In genomic region chr22:46750530-46750800, GRCh38 we compare ENCODE assay signal across 18 cellular contexts. TPM values are rescaled to one million over a fixed set of nuclear protein-coding genes. Genes with fewer than 3 reads are reported as not detected.
A peak's percentile ranks its signal among the peaks of the same experiment; 100 is the strongest.
DNase-seq lines count a peak whose midpoint lies in the region; ATAC-seq and TF ChIP-seq lines count a peak whose summit lies in the region.
"Had no signal": no experiment of that assay in that cellular context is flagged by ENCODE, and none has a peak within 500 bp of the region (broad histone marks: within the 10 kb centered on the region; RNA-seq: fewer than 3 reads in every experiment).

No MANE protein-coding gene starts in this region.

- no peaks in the 10 kb centered on the region for H3K27me3 ChIP-seq in lung (ENCODE audit: control insufficient read depth, insufficient read depth)
- H3K27me3 ChIP-seq: adrenal gland, thyroid gland had no signal

- 74 to 86% methylated on average over 5 of the region's 5 CpGs for WGBS in lung, 2 donors

- TF ChIP-seq CTCF in lung (IDR thresholded peaks at IDR 0.05; ENCODE audit: control extremely low read depth, extremely low read depth), result no peak

- H3K4me3 Mint-ChIP-seq in activated naive CD4-positive, alpha-beta T cell treated with anti-CD3 and anti-CD28 coated beads, Interleukin-2, amount 10 ng/mL, durations not matched to agents 7 days and 5 days, result no peak overlapping the region
- H3K4me3 Mint-ChIP-seq in activated CD8-positive, alpha-beta T cell treated with anti-CD3 and anti-CD28 coated beads, Interleukin-2, amount 10 ng/mL, durations not matched to agents 7 days and 5 days, result no peak overlapping the region
- H3K4me3 Mint-ChIP-seq in stimulated activated naive CD8-positive, alpha-beta T cell treated with anti-CD3 and anti-CD28 coated beads, Interleukin-15, amount 100 ng/mL, for 72 hours, result peak overlapping the region in 1 of 2 donors; percentile 76

- H3K9me3 ChIP-seq in lung (ENCODE audit: control insufficient read depth in 2 of 2, insufficient read depth in 1 of 2, low read length in 1 of 2), result no peaks in the 10 kb centered on the region
- H3K9me3 ChIP-seq: adrenal gland, thyroid gland had no signal

- peaks cover 3% of the 10 kb centered on the region for H3K9me3 Mint-ChIP-seq in activated naive CD4-positive, alpha-beta T cell treated with anti-CD3 and anti-CD28 coated beads, Interleukin-2, amount 10 ng/mL, durations not matched to agents 7 days and 5 days
- H3K9me3 Mint-ChIP-seq in activated CD8-positive, alpha-beta T cell treated with anti-CD3 and anti-CD28 coated beads, Interleukin-2, amount 10 ng/mL, durations not matched to agents 7 days and 5 days (ENCODE audit: insufficient read depth), result no peaks in the 10 kb centered on the region
- H3K9me3 Mint-ChIP-seq in stimulated activated naive CD8-positive, alpha-beta T cell treated with anti-CD3 and anti-CD28 coated beads, Interleukin-15, amount 100 ng/mL, for 72 hours, result no peaks in the 10 kb centered on the region

- CTCF ChIA-PET in activated naive CD4-positive, alpha-beta T cell treated with anti-CD3 and anti-CD28 coated beads, Interleukin-2, amount 10 ng/mL, durations not matched to agents 7 days and 5 days (lab: Charles Lee), result interaction anchor here (3.3 kb wide), 1 partner anchor 8 kb away, joined by 27 read pairs; no protein-coding TSS in a partner anchor
- CTCF ChIA-PET in activated CD8-positive, alpha-beta T cell treated with anti-CD3 and anti-CD28 coated beads, Interleukin-2, amount 10 ng/mL, durations not matched to agents 7 days and 5 days (lab: Charles Lee), result interaction anchor here (2.3 to 3.2 kb wide), 2 partner anchors 8 to 53 kb away, joined by 17 to 67 read pairs; no protein-coding TSS in a partner anchor

- H3K36me3 Mint-ChIP-seq in activated naive CD4-positive, alpha-beta T cell treated with anti-CD3 and anti-CD28 coated beads, Interleukin-2, amount 10 ng/mL, durations not matched to agents 7 days and 5 days, result no peaks in the 10 kb centered on the region
- no peaks in the 10 kb centered on the region for H3K36me3 Mint-ChIP-seq in activated CD8-positive, alpha-beta T cell treated with anti-CD3 and anti-CD28 coated beads, Interleukin-2, amount 10 ng/mL, durations not matched to agents 7 days and 5 days (ENCODE audit: low read depth)

- H3K4me1 ChIP-seq in lung (ENCODE audit: control insufficient read depth in 2 of 2, insufficient read depth in 2 of 2, low read length in 2 of 2), result peaks cover 8 to 49% of the 10 kb centered on the region in 2 donors

- H3K4me3 ChIP-seq in lung, result no peak overlapping the region
- H3K4me3 ChIP-seq: adrenal gland, dorsolateral prefrontal cortex, thyroid gland had no signal

- POLR2A ChIA-PET in activated CD8-positive, alpha-beta T cell treated with anti-CD3 and anti-CD28 coated beads, Interleukin-2, amount 10 ng/mL, durations not matched to agents 7 days and 5 days (lab: Charles Lee), result interaction anchor here (1.1 to 3.9 kb wide), 3 partner anchors 8 to 24 kb away, joined by 3 to 33 read pairs (median 3); partner anchors contain the start of gene TBC1D22A

- H3K4me1 Mint-ChIP-seq in activated naive CD4-positive, alpha-beta T cell treated with anti-CD3 and anti-CD28 coated beads, Interleukin-2, amount 10 ng/mL, durations not matched to agents 7 days and 5 days, result peaks cover 29% of the 10 kb centered on the region
- peaks cover 24% of the 10 kb centered on the region for H3K4me1 Mint-ChIP-seq in activated CD8-positive, alpha-beta T cell treated with anti-CD3 and anti-CD28 coated beads, Interleukin-2, amount 10 ng/mL, durations not matched to agents 7 days and 5 days (ENCODE audit: low read depth)
- H3K4me1 Mint-ChIP-seq in stimulated activated naive CD8-positive, alpha-beta T cell treated with anti-CD3 and anti-CD28 coated beads, Interleukin-15, amount 100 ng/mL, for 72 hours, result peaks cover 39% of the 10 kb centered on the region

- peak overlapping the region; percentile 9 to 35 for H3K27ac ChIP-seq in lung (ENCODE audit: low read depth in 1 of 2, low read length in 1 of 2)
- H3K27ac ChIP-seq: dorsolateral prefrontal cortex had no signal

- in situ Hi-C loops in ACHN (cut with HindIII; ENCODE audit: low pct_ligation_motif_present, low pct_unique_long_range_greater_than_20kb, low sequenced_read_pairs), result no loop called here

- ATAC-seq in activated CD8-positive, alpha-beta T cell treated with anti-CD3 and anti-CD28 coated beads, Interleukin-2, amount 10 ng/mL, durations not matched to agents 7 days and 5 days, result no peak
- ATAC-seq in lung (ENCODE audit: insufficient read depth, low FRiP score), result no peak
- no peak for ATAC-seq in stimulated activated naive CD8-positive, alpha-beta T cell treated with anti-CD3 and anti-CD28 coated beads, Interleukin-15, amount 100 ng/mL, for 72 hours
- no peak for ATAC-seq in GM19328 (IDR thresholded peaks at IDR 0.05; ENCODE audit: unreplicated experiment)

- H3K36me3 ChIP-seq in lung (ENCODE audit: control insufficient read depth in 2 of 2, insufficient read depth in 2 of 2, low read length in 2 of 2), result no peaks in the 10 kb centered on the region
- H3K36me3 ChIP-seq: adrenal gland, thyroid gland had no signal

- DNase-seq in activated naive CD4-positive, alpha-beta T cell treated with anti-CD3 and anti-CD28 coated beads, Interleukin-2, amount 10 ng/mL, durations not matched to agents 7 days and 5 days, result no peak
- DNase-seq in activated naive CD4-positive, alpha-beta T cell treated with anti-CD3 and anti-CD28 coated beads, Interleukin-2, amount 50 U/mL, for 16 hours, result no peak
- no peak for DNase-seq in activated CD8-positive, alpha-beta T cell treated with anti-CD3 and anti-CD28 coated beads, Interleukin-2, amount 10 ng/mL, durations not matched to agents 7 days and 5 days
- DNase-seq in lung (ENCODE audit: low spot score), result no peak
- DNase-seq in stimulated activated naive CD8-positive, alpha-beta T cell treated with anti-CD3 and anti-CD28 coated beads, Interleukin-15, amount 100 ng/mL, for 72 hours, result no peak
- no peak for DNase-seq in SW480 (ENCODE audit: low spot score)
- DNase-seq in ACHN, result no peak
- DNase-seq: DMS153, dorsolateral prefrontal cortex, foreskin fibroblast, KBM-7, NCI-H1436, NCI-H510A treated with DMSO at 0.1 percent for 48 hours, RPMI8226, T-helper 9 cell had no signal

- peak overlapping the region; percentile 95 for H3K27ac Mint-ChIP-seq in activated naive CD4-positive, alpha-beta T cell treated with anti-CD3 and anti-CD28 coated beads, Interleukin-2, amount 10 ng/mL, durations not matched to agents 7 days and 5 days
- H3K27ac Mint-ChIP-seq in activated CD8-positive, alpha-beta T cell treated with anti-CD3 and anti-CD28 coated beads, Interleukin-2, amount 10 ng/mL, durations not matched to agents 7 days and 5 days, result peak overlapping the region; percentile 98
- peak overlapping the region; percentile 72 to 96 for H3K27ac Mint-ChIP-seq in stimulated activated naive CD8-positive, alpha-beta T cell treated with anti-CD3 and anti-CD28 coated beads, Interleukin-15, amount 100 ng/mL, for 72 hours

- H3K27me3 Mint-ChIP-seq in activated naive CD4-positive, alpha-beta T cell treated with anti-CD3 and anti-CD28 coated beads, Interleukin-2, amount 10 ng/mL, durations not matched to agents 7 days and 5 days, result peaks cover 4% of the 10 kb centered on the region
- peaks cover 2% of the 10 kb centered on the region for H3K27me3 Mint-ChIP-seq in activated CD8-positive, alpha-beta T cell treated with anti-CD3 and anti-CD28 coated beads, Interleukin-2, amount 10 ng/mL, durations not matched to agents 7 days and 5 days (ENCODE audit: low read depth)
- H3K27me3 Mint-ChIP-seq in stimulated activated naive CD8-positive, alpha-beta T cell treated with anti-CD3 and anti-CD28 coated beads, Interleukin-15, amount 100 ng/mL, for 72 hours, result no peaks in the 10 kb centered on the region

RNA-seq across cellular contexts. Expression of gene TBC1D22A, which starts 12.0 kb away (rescaled TPM):
- 10 to 100 TPM; 34.1 to 38.7 TPM for total RNA-seq in activated CD8-positive, alpha-beta T cell treated with anti-CD3 and anti-CD28 coated beads, Interleukin-2, amount 10 ng/mL, durations not matched to agents 7 days and 5 days
- 10 to 100 TPM; 20.3 to 38.4 TPM for total RNA-seq in lung
- 10 to 100 TPM; 20.2 to 21.6 TPM for polyA plus RNA-seq in lung

RNA-seq across cellular contexts. Expression of gene CERK, which starts 12.4 kb away (rescaled TPM):
- 10 to 100 TPM; 61.1 to 65.6 TPM for total RNA-seq in activated CD8-positive, alpha-beta T cell treated with anti-CD3 and anti-CD28 coated beads, Interleukin-2, amount 10 ng/mL, durations not matched to agents 7 days and 5 days
- total RNA-seq in lung, result 10 to 100 TPM; 31.0 to 36.2 TPM
- polyA plus RNA-seq in lung, result 10 to 100 TPM; 12.1 to 32.4 TPM
